Comparison of ENCODE assay signal across 8 cellular contexts in genomic region chr16:1959269-1960039, GRCh38. TPM values are rescaled to one million over a fixed set of nuclear protein-coding genes. Genes with fewer than 3 reads are reported as not detected.
DNase-seq lines count a peak whose midpoint lies in the region; ATAC-seq and TF ChIP-seq lines count a peak whose summit lies in the region.

NDUFB10 (plus strand) TSS chr16:1959538; CDS start chr16:1959625, 87 bp downstream.

- H3K27ac ChIP-seq in vagina = peak within 1 kb of the TSS; percentile 79

- H3K4me1 ChIP-seq in vagina = peaks cover 34% of the 10 kb centered on the region

- H3K4me3 ChIP-seq in GM12865 (ENCODE audit: low read depth, low read length) (peak within 1 kb of the TSS; percentile 90), vagina (peak within 1 kb of the TSS; percentile 73 to 81)

- H3K9me3 ChIP-seq in vagina = no peaks in the 10 kb centered on the region

- H3K36me3 ChIP-seq in vagina = peaks cover 0 to 31% of the 10 kb centered on the region in 2 donors

- intact Hi-C loops in T-helper 1 cell treated with Interleukin-12 subunit alpha and Interleukin-12 subunit beta and Interleukin-4 antibody, amounts not matched to agents 30 ng/mL and 1 ng/mL, for 36 hours (cut with micrococcal nuclease) = loop anchor here (1.0 to 10.0 kb wide), 5 partner anchors 13 to 345 kb away; partner anchors contain the start of genes CRAMP1, IFT140, MSRB1 and NTHL1
- intact Hi-C loops in left ventricle myocardium superior (cut with micrococcal nuclease) = no loop called here
- intact Hi-C loops in vagina (cut with DNase I) = no loop called here

- TF ChIP-seq CTCF in GM12865 (IDR thresholded peaks at IDR 0.05; ENCODE audit: insufficient read depth, low read depth, low read length, missing control alignments) (peak; percentile 72), vagina (IDR thresholded peaks at IDR 0.05) (peak in 2 of 3 experiments; percentile 63 to 65)

- H3K27me3 ChIP-seq in vagina = no peaks in the 10 kb centered on the region

- ATAC-seq in HG02588 (IDR thresholded peaks at IDR 0.05; ENCODE audit: unreplicated experiment) (peak; percentile 83), left ventricle myocardium superior (peak; percentile 90)

- peak; percentile 96 for DNase-seq in GM12865 (ENCODE audit: low read depth)
- DNase-seq in NCI-H1092 treated with DMSO at 0.1 percent for 48 hours (lab: John Stamatoyannopoulos, UW) = peak; percentile 79
- DNase-seq in amniotic epithelial cell (ENCODE audit: low read depth) = peak; percentile 86
- DNase-seq in left ventricle myocardium superior = peak; percentile 98
- peak; percentile 86 for DNase-seq in putamen (ENCODE audit: low spot score)
- DNase-seq in vagina (ENCODE audit: extremely low spot score in 2 of 2) = no peak

- TF ChIP-seq POLR2A in vagina (IDR thresholded peaks at IDR 0.05) = peak in 1 of 2 donors; percentile 67

RNA-seq across cellular contexts. Expression of gene NDUFB10, which starts in this region (rescaled TPM):
- total RNA-seq in T-helper 1 cell treated with Interleukin-12 subunit alpha and Interleukin-12 subunit beta and Interleukin-4 antibody, amounts not matched to agents 30 ng/mL and 1 ng/mL, for 36 hours = 118 and 120 TPM in 2 replicates
- total RNA-seq in left ventricle myocardium superior (769 TPM), vagina (132 TPM)

Comparison
In these comparisons a context has a peak if more than half of its experiments do, and no peak if none do; other contexts are left out.
1. DNase-seq: peak in GM12865 (single experiment), NCI-H1092 treated with DMSO at 0.1 percent for 48 hours (single experiment), amniotic epithelial cell (single experiment), left ventricle myocardium superior (single experiment) and putamen (single experiment); none in vagina (0 of 2).